7 cellular contexts compared by ENCODE assay signal in genomic region chr10:21946946-21947345, GRCh38.
"Had no signal": no experiment of that assay in that cellular context is flagged by ENCODE, and none has a peak within 500 bp of the region (broad histone marks: within the 10 kb centered on the region; RNA-seq: fewer than 3 reads in every experiment).

No MANE protein-coding gene starts in this region.

- DNase-seq: GDM1, GF-D8 had no signal

- ATAC-seq: GM12878 had no signal

- H3K4me3 ChIP-seq: GM12878 had no signal

- FAIRE-seq: G401.6, GM12878, GM12891, GM18507, GM19239 had no signal
